32 cellular contexts compared by ENCODE assay signal in the genomic region with DNA sequence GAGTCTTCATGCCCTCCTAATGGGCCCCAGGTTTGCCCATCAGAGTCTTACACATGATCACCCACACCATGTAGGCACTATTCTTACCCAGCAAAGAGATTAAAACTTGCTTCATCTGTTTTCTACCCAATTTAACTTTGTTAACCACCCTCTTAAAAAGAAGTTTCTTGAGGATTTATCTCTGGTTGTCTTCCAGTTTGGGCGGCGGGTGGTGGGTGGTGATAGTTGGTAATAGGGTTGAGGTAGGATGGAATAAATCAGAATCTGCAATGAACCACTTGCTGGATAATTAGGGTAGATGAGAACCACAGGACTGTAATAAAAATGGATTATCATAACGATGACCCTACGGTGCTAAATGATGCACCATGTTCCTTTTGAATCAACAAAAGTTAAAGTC.
"Had no signal": no experiment of that assay in that cellular context is flagged by ENCODE, and none has a peak within 500 bp of the region (broad histone marks: within the 10 kb centered on the region; RNA-seq: fewer than 3 reads in every experiment).

No MANE protein-coding gene starts in this region.

- H3K4me1 ChIP-seq: adrenal gland had no signal

- H3K36me3 ChIP-seq: adrenal gland, ascending aorta, brain microvascular endothelial cell, breast epithelium, cardiac muscle cell had no signal

- ATAC-seq: activated naive CD4-positive, alpha-beta T cell treated with anti-CD3 and anti-CD28 coated beads, Interleukin-2, amount 50 U/mL, for 72 hours; activated naive CD8-positive, alpha-beta T cell treated with anti-CD3 and anti-CD28 coated beads, Interleukin-2, amount 50 U/mL, for 24 hours; activated T-cell treated with anti-CD3 and anti-CD28 coated beads, Interleukin-2, amount 50 U/mL, for 4 hours; activated T-cell treated with anti-CD3 and anti-CD28 coated beads, Interleukin-2, amount 50 U/mL, for 72 hours; activated T-helper 17 cell treated with anti-CD3 and anti-CD28 coated beads, Interleukin-2, amount 50 U/mL, for 72 hours; body of pancreas had no signal

- H3K9me3 ChIP-seq: body of pancreas had no signal

- H3K27me3 ChIP-seq: adrenal gland, ascending aorta, body of pancreas, brain microvascular endothelial cell, breast epithelium, cardiac muscle cell had no signal

- H3K4me3 ChIP-seq: adrenal gland, ascending aorta, body of pancreas, breast epithelium, cardiac muscle cell had no signal

- H3K27ac ChIP-seq: adrenal gland, ascending aorta, body of pancreas, brain microvascular endothelial cell, breast epithelium, cardiac muscle cell had no signal

- DNase-seq: activated effector memory CD4-positive, alpha-beta T cell treated with anti-CD3 and anti-CD28 coated beads, Interleukin-2, amount 50 U/mL, for 16 hours; activated effector memory CD4-positive, alpha-beta T cell treated with Interleukin-2 at 50 U/mL for 16 hours; activated gamma-delta T cell; activated gamma-delta T cell treated with Interleukin-2 at 50 U/mL for 16 hours; activated naive CD4-positive, alpha-beta T cell; activated naive CD4-positive, alpha-beta T cell treated with anti-CD3 and anti-CD28 coated beads for 36 hours; activated naive CD4-positive, alpha-beta T cell treated with anti-CD3 and anti-CD28 coated beads, Interleukin-2, amount 10 ng/mL, durations not matched to agents 7 days and 5 days; activated naive CD4-positive, alpha-beta T cell treated with anti-CD3 and anti-CD28 coated beads, Interleukin-2, amount 50 U/mL, for 16 hours; activated naive CD4-positive, alpha-beta T cell treated with Interleukin-2 at 50 U/mL for 16 hours; activated naive CD8-positive, alpha-beta T cell treated with anti-CD3 and anti-CD28 coated beads for 36 hours; activated naive CD8-positive, alpha-beta T cell treated with anti-CD3 and anti-CD28 coated beads, Interleukin-2, amount 10 ng/mL, durations not matched to agents 7 days and 5 days; activated naive CD8-positive, alpha-beta T cell treated with anti-CD3 and anti-CD28 coated beads, Interleukin-2, amount 50 U/mL, for 24 hours; activated T-cell treated with anti-CD3 and anti-CD28 coated beads for 4 hours; activated T-cell treated with anti-CD3 and anti-CD28 coated beads, Interleukin-2, amount 50 U/mL, for 1 hour; activated T-cell treated with anti-CD3 and anti-CD28 coated beads, Interleukin-2, amount 50 U/mL, for 24 hours; activated T-cell treated with anti-CD3 and anti-CD28 coated beads, Interleukin-2, amount 50 U/mL, for 4 hours; activated T-cell treated with anti-CD3 and anti-CD28 coated beads, Interleukin-2, amount 50 U/mL, for 48 hours; activated T-cell treated with anti-CD3 and anti-CD28 coated beads, Interleukin-2, amount 50 U/mL, for 72 hours; adrenal gland; amniotic stem cell; amygdala; anterior cingulate cortex; aorta; body of pancreas; brain microvascular endothelial cell; central memory CD4-positive, alpha-beta T cell; cerebellar nuclear complex had no signal
